18 cellular contexts compared by ENCODE assay signal in genomic region chr12:72313757-72314270, GRCh38. TPM values are rescaled to one million over a fixed set of nuclear protein-coding genes. Genes with fewer than 3 reads are reported as not detected.
"Had no signal": no experiment of that assay in that cellular context is flagged by ENCODE, and none has a peak within 500 bp of the region (broad histone marks: within the 10 kb centered on the region; RNA-seq: fewer than 3 reads in every experiment).

No MANE protein-coding gene starts in this region.

- H3K27me3 ChIP-seq: cardiac muscle cell, esophagus squamous epithelium, foreskin keratinocyte, tibial nerve had no signal

- H3K27ac Mint-ChIP-seq: activated T-cell treated with anti-CD3 and anti-CD28 coated beads, Interleukin-2, amount 50 U/mL, for 72 hours; effector memory CD8-positive, alpha-beta T cell; natural killer cell treated with Interleukin-12 subunit alpha and Interleukin-12 subunit beta and Interleukin-15 and Interleukin-18, amount 100 ng/mL, for 72 hours; stimulated activated naive CD8-positive, alpha-beta T cell treated with anti-CD3 and anti-CD28 coated beads, Interleukin-15, Interleukin-2, amounts not matched to agents 100 ng/mL and 50 ng/mL, for 24 hours had no signal

- FAIRE-seq: TTC549, urothelium cell line had no signal

- H3K9me3 ChIP-seq: esophagus squamous epithelium, tibial nerve had no signal

- DNase-seq: activated CD4-positive, alpha-beta T cell treated with anti-CD3 and anti-CD28 coated beads, Interleukin-2, amount 50 U/mL, for 4 hours; activated effector memory CD4-positive, alpha-beta T cell treated with anti-CD3 and anti-CD28 coated beads, Interleukin-2, amount 50 U/mL, for 16 hours; activated naive CD4-positive, alpha-beta T cell treated with anti-CD3 and anti-CD28 coated beads, Interleukin-2, amount 50 U/mL, for 16 hours; activated T-cell treated with anti-CD3 and anti-CD28 coated beads, Interleukin-2, amount 50 U/mL, for 72 hours; effector memory CD8-positive, alpha-beta T cell; esophagus squamous epithelium; foreskin keratinocyte; occipital lobe; stimulated activated CD4-positive, alpha-beta T cell treated with anti-CD3 and anti-CD28 coated beads, Interleukin-12 subunit alpha, Interleukin-12 subunit beta, amount 100 ng/mL, for 4 hours; stimulated activated CD4-positive, alpha-beta T cell treated with anti-CD3 and anti-CD28 coated beads, Interleukin-2, amount 100 ng/mL, for 24 hours had no signal

- H3K36me3 ChIP-seq: cardiac muscle cell, esophagus squamous epithelium, tibial nerve had no signal

- H3K36me3 Mint-ChIP-seq: natural killer cell treated with Interleukin-12 subunit alpha and Interleukin-12 subunit beta and Interleukin-15 and Interleukin-18, amount 100 ng/mL, for 72 hours had no signal

- H3K4me1 ChIP-seq: esophagus squamous epithelium, tibial nerve had no signal

- H3K4me3 ChIP-seq: cardiac muscle cell, esophagus squamous epithelium, tibial nerve had no signal

- H3K4me3 Mint-ChIP-seq: activated T-cell treated with anti-CD3 and anti-CD28 coated beads, Interleukin-2, amount 50 U/mL, for 72 hours; effector memory CD8-positive, alpha-beta T cell; natural killer cell treated with Interleukin-12 subunit alpha and Interleukin-12 subunit beta and Interleukin-15 and Interleukin-18, amount 100 ng/mL, for 72 hours; stimulated activated naive CD8-positive, alpha-beta T cell treated with anti-CD3 and anti-CD28 coated beads, Interleukin-15, Interleukin-2, amounts not matched to agents 100 ng/mL and 50 ng/mL, for 24 hours had no signal

- H3K27ac ChIP-seq: cardiac muscle cell, esophagus squamous epithelium, foreskin keratinocyte, tibial nerve had no signal

- H3K27me3 Mint-ChIP-seq: effector memory CD8-positive, alpha-beta T cell; natural killer cell treated with Interleukin-12 subunit alpha and Interleukin-12 subunit beta and Interleukin-15 and Interleukin-18, amount 100 ng/mL, for 72 hours; stimulated activated naive CD8-positive, alpha-beta T cell treated with anti-CD3 and anti-CD28 coated beads, Interleukin-15, Interleukin-2, amounts not matched to agents 100 ng/mL and 50 ng/mL, for 24 hours had no signal

- ATAC-seq: activated T-cell treated with anti-CD3 and anti-CD28 coated beads, Interleukin-2, amount 50 U/mL, for 72 hours; effector memory CD8-positive, alpha-beta T cell; foreskin keratinocyte; natural killer cell treated with Interleukin-12 subunit alpha and Interleukin-12 subunit beta and Interleukin-15 and Interleukin-18, amount 100 ng/mL, for 72 hours had no signal

- H3K9me3 Mint-ChIP-seq: activated T-cell treated with anti-CD3 and anti-CD28 coated beads, Interleukin-2, amount 50 U/mL, for 72 hours; stimulated activated naive CD8-positive, alpha-beta T cell treated with anti-CD3 and anti-CD28 coated beads, Interleukin-15, Interleukin-2, amounts not matched to agents 100 ng/mL and 50 ng/mL, for 24 hours had no signal

RNA-seq across cellular contexts. Expression of gene TRHDE, which starts 41.6 kb away (rescaled TPM):
- total RNA-seq: activated CD8-positive, alpha-beta memory T cell treated with anti-CD3 and anti-CD28 coated beads for 36 hours; activated T-cell treated with anti-CD3 and anti-CD28 coated beads, Interleukin-2, amount 50 U/mL, for 72 hours; cardiac muscle cell; T-helper 2 cell treated with Interferon-gamma antibody and Interleukin-4, amounts not matched to agents 100 ng/mL and 5 ng/mL, for 36 hours had no signal
- polyA plus RNA-seq: cardiac muscle cell had no signal
